16 cellular contexts compared by ENCODE assay signal in the genomic region with DNA sequence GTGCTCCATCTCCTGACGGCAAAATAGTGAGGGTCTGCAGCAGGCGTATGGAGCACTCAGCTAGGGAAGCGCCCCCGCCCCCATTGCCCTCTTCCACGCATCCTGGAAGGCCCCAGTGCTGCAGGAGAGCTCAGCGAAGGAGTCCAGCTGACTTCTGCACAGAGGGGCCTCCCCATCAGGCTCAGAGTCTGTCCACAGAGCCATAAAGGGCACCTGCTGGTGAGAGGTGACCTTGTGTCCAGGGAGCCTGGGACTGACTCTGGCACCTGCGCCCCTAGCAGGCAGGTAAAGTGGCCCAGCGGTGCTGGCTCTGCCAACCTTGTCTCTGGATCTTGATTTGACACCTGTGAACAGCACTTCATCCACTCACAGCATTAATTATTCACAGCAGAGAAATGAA.
"Had no signal": no experiment of that assay in that cellular context is flagged by ENCODE, and none has a peak within 500 bp of the region (broad histone marks: within the 10 kb centered on the region; RNA-seq: fewer than 3 reads in every experiment).

No MANE protein-coding gene starts in this region.

- H3K4me1 ChIP-seq: testis had no signal

- H3K27ac Mint-ChIP-seq: activated CD8-positive, alpha-beta T cell treated with anti-CD3 and anti-CD28 coated beads for 36 hours; activated naive CD8-positive, alpha-beta T cell treated with anti-CD3 and anti-CD28 coated beads, Interleukin-2, amount 50 U/mL, for 24 hours; nephron progenitor cell; stimulated activated naive CD8-positive, alpha-beta T cell treated with anti-CD3 and anti-CD28 coated beads, Interleukin-15, amount 100 ng/mL, for 72 hours had no signal

- H3K27ac ChIP-seq: coronary artery, heart right ventricle, testis had no signal

- H3K27me3 Mint-ChIP-seq: activated CD8-positive, alpha-beta T cell treated with anti-CD3 and anti-CD28 coated beads for 36 hours; activated naive CD8-positive, alpha-beta T cell treated with anti-CD3 and anti-CD28 coated beads, Interleukin-2, amount 50 U/mL, for 24 hours; stimulated activated naive CD8-positive, alpha-beta T cell treated with anti-CD3 and anti-CD28 coated beads, Interleukin-15, amount 100 ng/mL, for 72 hours had no signal

- H3K4me3 Mint-ChIP-seq: activated CD8-positive, alpha-beta T cell treated with anti-CD3 and anti-CD28 coated beads for 36 hours; activated naive CD8-positive, alpha-beta T cell treated with anti-CD3 and anti-CD28 coated beads, Interleukin-2, amount 50 U/mL, for 24 hours; nephron progenitor cell; stimulated activated naive CD8-positive, alpha-beta T cell treated with anti-CD3 and anti-CD28 coated beads, Interleukin-15, amount 100 ng/mL, for 72 hours had no signal

- FAIRE-seq: frontal cortex, islet of Langerhans had no signal

- DNase-seq: activated CD8-positive, alpha-beta memory T cell treated with anti-CD3 and anti-CD28 coated beads, Interleukin-2, amount 50 U/mL, for 48 hours; activated CD8-positive, alpha-beta T cell treated with anti-CD3 and anti-CD28 coated beads for 36 hours; activated naive CD4-positive, alpha-beta T cell treated with Interleukin-2 at 50 U/mL for 16 hours; activated naive CD8-positive, alpha-beta T cell treated with anti-CD3 and anti-CD28 coated beads, Interleukin-2, amount 50 U/mL, for 24 hours; effector CD8-positive, alpha-beta T cell; heart right ventricle; mesenchymal stem cell; nephron progenitor cell; stimulated activated CD4-positive, alpha-beta T cell treated with anti-CD3 and anti-CD28 coated beads, Interleukin-2, amount 100 ng/mL, for 48 hours; stimulated activated naive CD8-positive, alpha-beta T cell treated with anti-CD3 and anti-CD28 coated beads, Interleukin-15, amount 100 ng/mL, for 72 hours; T-helper 9 cell; testis had no signal

- H3K27me3 ChIP-seq: heart right ventricle, testis had no signal

- H3K4me1 Mint-ChIP-seq: nephron progenitor cell had no signal

- H3K4me3 ChIP-seq: coronary artery, heart right ventricle, testis had no signal

- H3K9me3 ChIP-seq: heart right ventricle, testis had no signal

- ATAC-seq: activated CD8-positive, alpha-beta T cell treated with anti-CD3 and anti-CD28 coated beads for 36 hours; activated naive CD8-positive, alpha-beta T cell treated with anti-CD3 and anti-CD28 coated beads, Interleukin-2, amount 50 U/mL, for 24 hours; heart right ventricle; left lobe of liver; stimulated activated naive CD8-positive, alpha-beta T cell treated with anti-CD3 and anti-CD28 coated beads, Interleukin-15, amount 100 ng/mL, for 72 hours had no signal

- H3K9me3 Mint-ChIP-seq: activated CD8-positive, alpha-beta T cell treated with anti-CD3 and anti-CD28 coated beads for 36 hours; activated naive CD8-positive, alpha-beta T cell treated with anti-CD3 and anti-CD28 coated beads, Interleukin-2, amount 50 U/mL, for 24 hours; nephron progenitor cell; stimulated activated naive CD8-positive, alpha-beta T cell treated with anti-CD3 and anti-CD28 coated beads, Interleukin-15, amount 100 ng/mL, for 72 hours had no signal
